1 cellular context compared by ENCODE assay signal in the genomic region with DNA sequence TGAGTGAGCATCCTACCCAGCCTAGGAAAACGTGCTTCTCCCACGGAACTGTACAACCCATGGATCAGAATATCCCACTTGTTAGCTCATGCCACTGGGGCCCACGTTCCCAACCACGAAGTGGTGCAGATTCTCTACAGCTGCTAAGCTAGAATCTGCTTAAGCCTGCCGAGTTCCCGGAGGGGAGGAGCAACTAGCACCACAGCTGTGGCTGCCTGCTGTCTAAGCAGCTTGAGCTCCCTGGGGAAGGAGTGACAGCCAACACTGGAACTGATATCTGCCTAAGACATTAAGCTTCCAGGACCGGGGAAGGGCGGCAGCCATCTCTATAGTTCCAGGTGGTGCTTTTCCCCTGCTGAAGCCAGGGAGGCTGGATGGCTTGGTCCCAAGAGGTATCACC.
TF ChIP-seq lines count a peak whose summit lies in the region.

No MANE protein-coding gene starts in this region.

TF ChIP-seq in IMR-90, 13 proteins besides CTCF, POLR2A, EP300 and RAD21 (continued from another document):
- TF ChIP-seq USF2 (IDR thresholded peaks at IDR 0.05; ENCODE audit: low read depth, low read length) (no peak), MXI1 (IDR thresholded peaks at IDR 0.05; ENCODE audit: borderline replicate concordance, low read depth, low read length) (no peak), FOS (IDR thresholded peaks at IDR 0.05; ENCODE audit: low read depth, low read length) (no peak), RFX5 (IDR thresholded peaks at IDR 0.05; ENCODE audit: low read depth, low read length) (no peak), MAZ (IDR thresholded peaks at IDR 0.05; ENCODE audit: borderline replicate concordance, low read depth, low read length) (no peak), SMC3 (IDR thresholded peaks at IDR 0.05; ENCODE audit: low read depth, low read length) (no peak)
